In genomic region chr6:45818655-45819054, GRCh38 we compare ENCODE assay signal across 30 cellular contexts.
"Had no signal": no experiment of that assay in that cellular context is flagged by ENCODE, and none has a peak within 500 bp of the region (broad histone marks: within the 10 kb centered on the region; RNA-seq: fewer than 3 reads in every experiment).

No MANE protein-coding gene starts in this region.

- DNase-seq: activated CD4-positive, alpha-beta T cell treated with anti-CD3 and anti-CD28 coated beads, Interleukin-2, amount 10 ng/mL, durations not matched to agents 24 days and 14 days; activated CD4-positive, alpha-beta T cell treated with anti-CD3 and anti-CD28 coated beads, Interleukin-2, amount 50 U/mL, for 4 hours; activated CD8-positive, alpha-beta T cell treated with anti-CD3 and anti-CD28 coated beads for 36 hours; activated effector memory CD4-positive, alpha-beta T cell treated with anti-CD3 and anti-CD28 coated beads, Interleukin-2, amount 50 U/mL, for 16 hours; activated naive CD4-positive, alpha-beta T cell; activated naive CD4-positive, alpha-beta T cell treated with anti-CD3 and anti-CD28 coated beads, Interleukin-2, amount 50 U/mL, for 16 hours; activated naive CD8-positive, alpha-beta T cell treated with anti-CD3 and anti-CD28 coated beads for 36 hours; activated T-cell treated with anti-CD3 and anti-CD28 coated beads, Interleukin-2, amount 50 U/mL, for 1 hour; activated T-cell treated with anti-CD3 and anti-CD28 coated beads, Interleukin-2, amount 50 U/mL, for 72 hours; amniotic stem cell; aorta; brain microvascular endothelial cell; Karpas-422; NCI-H1105; NCI-H1417 treated with DMSO at 0.1 percent for 48 hours; NCI-H187 treated with DMSO at 0.1 percent for 48 hours; NCI-H2081; NCI-H2171 treated with DMSO at 0.1 percent for 48 hours; NCI-H2227 treated with DMSO at 0.1 percent for 48 hours; NCI-H446; NCI-H510A treated with DMSO at 0.1 percent for 48 hours; NCI-H526 treated with DMSO at 0.1 percent for 48 hours; NCI-H774; PC-9; Right ventricle myocardium superior; SW 1271; T-helper 1 cell; T1000; WERI-Rb-1 had no signal

- ATAC-seq: activated CD8-positive, alpha-beta T cell treated with anti-CD3 and anti-CD28 coated beads for 36 hours; activated T-cell treated with anti-CD3 and anti-CD28 coated beads, Interleukin-2, amount 50 U/mL, for 72 hours; activated T-helper 17 cell treated with anti-CD3 and anti-CD28 coated beads, Interleukin-2, amount 50 U/mL, for 72 hours had no signal
